ENCODE assay signal across 12 cellular contexts in genomic region chr2:117763806-117764205, GRCh38.
"Had no signal": no experiment of that assay in that cellular context is flagged by ENCODE, and none has a peak within 500 bp of the region (broad histone marks: within the 10 kb centered on the region; RNA-seq: fewer than 3 reads in every experiment).

No MANE protein-coding gene starts in this region.

- ATAC-seq: activated naive CD8-positive, alpha-beta T cell treated with anti-CD3 and anti-CD28 coated beads, Interleukin-2, amount 50 U/mL, for 24 hours; natural killer cell; WTC11 had no signal

- H3K4me3 ChIP-seq: ascending aorta, esophagus squamous epithelium, sigmoid colon had no signal

- DNase-seq: activated CD4-positive, alpha-beta T cell treated with anti-CD3 and anti-CD28 coated beads for 48 hours; activated naive CD4-positive, alpha-beta T cell; activated naive CD8-positive, alpha-beta T cell treated with anti-CD3 and anti-CD28 coated beads, Interleukin-2, amount 50 U/mL, for 24 hours; esophagus squamous epithelium; foreskin melanocyte; kidney; natural killer cell; sigmoid colon; stimulated activated CD4-positive, alpha-beta T cell treated with anti-CD3 and anti-CD28 coated beads, Interleukin-12 subunit alpha, Interleukin-12 subunit beta, amount 100 ng/mL, for 4 hours; stimulated activated naive CD4-positive, alpha-beta T cell treated with Interleukin-2 at 50 U/mL for 16 hours had no signal
